Comparison of ENCODE assay signal across 9 cellular contexts in the genomic region with DNA sequence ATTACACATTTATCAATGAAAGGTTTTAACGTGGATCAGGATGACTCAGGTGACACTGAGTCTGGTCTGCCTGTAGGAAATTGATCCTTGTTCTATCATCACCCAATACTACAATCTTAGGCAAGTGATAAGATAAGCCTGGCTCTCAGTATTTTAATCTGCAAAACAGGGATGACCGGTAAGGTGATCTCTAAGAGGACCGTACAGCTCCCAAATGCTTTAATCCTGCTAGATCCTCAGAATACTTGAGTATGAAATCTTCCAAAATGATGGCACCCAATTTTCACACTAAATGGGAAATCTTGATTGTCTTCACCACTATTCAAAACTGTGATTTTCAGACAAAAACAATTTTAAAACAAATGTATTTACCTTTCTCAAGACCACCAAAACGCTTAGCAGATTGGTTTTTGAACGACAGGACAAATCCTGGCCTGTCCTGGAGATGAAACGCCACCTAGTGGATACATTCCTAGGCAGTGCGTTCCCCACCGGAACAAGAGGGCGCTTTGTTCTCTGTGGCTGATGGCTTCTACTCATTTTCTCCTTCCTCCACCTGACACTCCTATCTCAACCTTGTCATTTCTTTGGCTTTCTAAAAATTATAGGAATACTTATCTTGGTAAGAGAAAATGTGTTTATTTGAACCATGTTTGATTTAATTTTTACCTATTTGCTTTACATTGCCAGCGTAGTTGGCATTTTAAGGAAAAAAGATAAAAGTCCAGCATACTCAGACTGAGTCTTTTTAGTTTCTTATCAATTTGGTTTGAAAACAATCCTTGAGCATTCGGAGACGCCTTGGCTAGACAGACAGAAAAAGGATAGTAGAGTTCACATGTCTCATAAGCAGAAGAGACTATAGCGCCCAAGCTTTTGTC. TPM values are rescaled to one million over a fixed set of nuclear protein-coding genes. Genes with fewer than 3 reads are reported as not detected.
DNase-seq lines count a peak whose midpoint lies in the region; ATAC-seq and TF ChIP-seq lines count a peak whose summit lies in the region.
"Had no signal": no experiment of that assay in that cellular context is flagged by ENCODE, and none has a peak within 500 bp of the region (broad histone marks: within the 10 kb centered on the region; RNA-seq: fewer than 3 reads in every experiment).

No MANE protein-coding gene starts in this region.

- ATAC-seq in CD4-positive, CD25-positive, alpha-beta regulatory T cell (ENCODE audit: low read depth in 2 of 2): peak; percentile 50
- ATAC-seq in HG03460 (IDR thresholded peaks at IDR 0.05; ENCODE audit: unreplicated experiment): peak; percentile 87

- no peak overlapping the region for H3K27ac ChIP-seq in CD4-positive, CD25-positive, alpha-beta regulatory T cell (ENCODE audit: insufficient read depth, low read length, poor library complexity, severe bottlenecking)

- H3K4me1 ChIP-seq in CD4-positive, CD25-positive, alpha-beta regulatory T cell (ENCODE audit: control insufficient read depth, insufficient read depth, low read length, poor library complexity, severe bottlenecking): no peaks in the 10 kb centered on the region

- H3K9me3 Mint-ChIP-seq in CD4-positive, CD25-positive, alpha-beta regulatory T cell: no peaks in the 10 kb centered on the region
- H3K9me3 Mint-ChIP-seq in activated T-cell treated with anti-CD3 and anti-CD28 coated beads, Interleukin-2, amount 50 U/mL, for 24 hours: no peaks in the 10 kb centered on the region
- peaks cover 7% of the 10 kb centered on the region for H3K9me3 Mint-ChIP-seq in neural crest cell
- H3K9me3 Mint-ChIP-seq in type B pancreatic cell: peaks cover 7% of the 10 kb centered on the region

- no peak overlapping the region for H3K4me3 ChIP-seq in CD4-positive, CD25-positive, alpha-beta regulatory T cell (ENCODE audit: low read depth, low read length)

- H3K27me3 ChIP-seq in CD4-positive, CD25-positive, alpha-beta regulatory T cell (ENCODE audit: control insufficient read depth, insufficient read depth, low read length): no peaks in the 10 kb centered on the region

- no peaks in the 10 kb centered on the region for H3K36me3 ChIP-seq in CD4-positive, CD25-positive, alpha-beta regulatory T cell (ENCODE audit: control insufficient read depth, insufficient read depth, low read length)

- TF ChIP-seq CTCF in neural crest cell (conservative IDR thresholded peaks at IDR 0.05) (peak; percentile 94), type B pancreatic cell (conservative IDR thresholded peaks at IDR 0.05) (peak; percentile 93)

- no peaks in the 10 kb centered on the region for H3K36me3 Mint-ChIP-seq in CD4-positive, CD25-positive, alpha-beta regulatory T cell
- H3K36me3 Mint-ChIP-seq in activated T-cell treated with anti-CD3 and anti-CD28 coated beads, Interleukin-2, amount 50 U/mL, for 24 hours (ENCODE audit: low read depth): no peaks in the 10 kb centered on the region
- H3K36me3 Mint-ChIP-seq in neural crest cell (ENCODE audit: low read depth) (no peaks in the 10 kb centered on the region), type B pancreatic cell (no peaks in the 10 kb centered on the region)

- H3K4me3 Mint-ChIP-seq in CD4-positive, CD25-positive, alpha-beta regulatory T cell: no peak overlapping the region
- H3K4me3 Mint-ChIP-seq in activated T-cell treated with anti-CD3 and anti-CD28 coated beads, Interleukin-2, amount 50 U/mL, for 24 hours: no peak overlapping the region
- no peak overlapping the region for H3K4me3 Mint-ChIP-seq in neural crest cell
- no peak overlapping the region for H3K4me3 Mint-ChIP-seq in type B pancreatic cell

- peaks cover 0 to 3% (median 0%) of the 10 kb centered on the region in 4 donors for H3K4me1 Mint-ChIP-seq in CD4-positive, CD25-positive, alpha-beta regulatory T cell
- H3K4me1 Mint-ChIP-seq in activated T-cell treated with anti-CD3 and anti-CD28 coated beads, Interleukin-2, amount 50 U/mL, for 24 hours (ENCODE audit: low read depth): no peaks in the 10 kb centered on the region
- H3K4me1 Mint-ChIP-seq in neural crest cell (peaks cover 11% of the 10 kb centered on the region), type B pancreatic cell (ENCODE audit: unreplicated experiment) (no peaks in the 10 kb centered on the region)

- no peaks in the 10 kb centered on the region for H3K27me3 Mint-ChIP-seq in CD4-positive, CD25-positive, alpha-beta regulatory T cell
- H3K27me3 Mint-ChIP-seq in activated T-cell treated with anti-CD3 and anti-CD28 coated beads, Interleukin-2, amount 50 U/mL, for 24 hours: no peaks in the 10 kb centered on the region
- H3K27me3 Mint-ChIP-seq in neural crest cell (ENCODE audit: low read depth) (no peaks in the 10 kb centered on the region), type B pancreatic cell (no peaks in the 10 kb centered on the region)

- no peak overlapping the region for H3K27ac Mint-ChIP-seq in CD4-positive, CD25-positive, alpha-beta regulatory T cell
- H3K27ac Mint-ChIP-seq in activated T-cell treated with anti-CD3 and anti-CD28 coated beads, Interleukin-2, amount 50 U/mL, for 24 hours: no peak overlapping the region
- H3K27ac Mint-ChIP-seq in neural crest cell (ENCODE audit: unreplicated experiment) (no peak overlapping the region), type B pancreatic cell (no peak overlapping the region)

- peak; percentile 8 to 70 (median 39) for DNase-seq in CD4-positive, CD25-positive, alpha-beta regulatory T cell
- peak; percentile 24 for DNase-seq in GM19238 (ENCODE audit: insufficient read length, low spot score)
- peak; percentile 84 for DNase-seq in OCI-M1 (lab: John Stamatoyannopoulos, UW)
- peak; percentile 55 for DNase-seq in activated T-cell treated with anti-CD3 and anti-CD28 coated beads, Interleukin-2, amount 50 U/mL, for 24 hours
- peak; percentile 76 for DNase-seq in fibroblast of peridontal ligament (ENCODE audit: extremely low read depth)
- peak; percentile 67 for DNase-seq in neural crest cell (ENCODE audit: low read depth, low spot score)
- DNase-seq in type B pancreatic cell (ENCODE audit: extremely low spot score, unreplicated experiment): no peak

- no peaks in the 10 kb centered on the region for H3K9me3 ChIP-seq in CD4-positive, CD25-positive, alpha-beta regulatory T cell (ENCODE audit: control insufficient read depth in 2 of 2, low read length in 2 of 2)

RNA-seq across cellular contexts. Expression of gene VCAN, which starts 41.2 kb away (rescaled TPM):
- not detected for total RNA-seq in CD4-positive, CD25-positive, alpha-beta regulatory T cell
- under 1 TPM in 3 of 4 donors, not detected in 1; 0.20 to 0.85 (median 0.40) TPM for polyA plus RNA-seq in CD4-positive, CD25-positive, alpha-beta regulatory T cell
- total RNA-seq in neural crest cell: 234 and 236 TPM in 2 replicates
- 106 and 341 TPM in 2 replicates for total RNA-seq in type B pancreatic cell (ENCODE audit: low replicate concordance)
- total RNA-seq: T-helper 2 cell treated with Interferon-gamma antibody and Interleukin-4, amounts not matched to agents 100 ng/mL and 5 ng/mL, for 36 hours had no signal

Comparison
In these comparisons a context has a peak if more than half of its experiments do, and no peak if none do; other contexts are left out.
1. RNA of gene VCAN, which starts 41.2 kb away (total RNA-seq): 106 to 341 TPM in type B pancreatic cell and 234 to 236 TPM in neural crest cell; not detected in CD4-positive, CD25-positive, alpha-beta regulatory T cell (single experiment); every median in the first group is over 100 times any median in the second.